Comparison of ENCODE assay signal across 1 cellular context in the genomic region with DNA sequence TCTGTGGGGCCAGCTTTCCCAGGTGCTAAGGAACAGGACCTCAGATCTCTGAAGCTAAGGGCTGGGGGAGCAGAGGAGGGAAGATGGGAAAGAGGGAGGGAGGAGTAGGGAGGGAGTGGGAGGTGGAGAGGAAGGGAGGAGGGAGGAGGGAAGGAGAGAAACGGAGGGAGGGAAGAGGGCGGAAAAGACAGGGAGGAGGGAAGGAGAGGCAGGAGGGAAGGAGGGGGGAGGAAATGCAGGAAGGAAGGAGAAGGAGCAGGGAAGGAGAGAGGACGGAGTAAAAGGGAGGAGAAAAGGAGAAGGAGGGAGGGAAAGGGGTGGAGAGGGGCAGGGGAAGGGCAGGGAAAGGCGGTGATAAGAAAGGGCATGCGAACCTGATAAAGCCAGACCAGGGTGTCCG.
TF ChIP-seq lines count a peak whose summit lies in the region.

No MANE protein-coding gene starts in this region.

TF ChIP-seq in endothelial cell of umbilical vein, 7 proteins besides CTCF, POLR2A, EP300 and RAD21 (continued from another document):
- TF ChIP-seq, protein P1, sequence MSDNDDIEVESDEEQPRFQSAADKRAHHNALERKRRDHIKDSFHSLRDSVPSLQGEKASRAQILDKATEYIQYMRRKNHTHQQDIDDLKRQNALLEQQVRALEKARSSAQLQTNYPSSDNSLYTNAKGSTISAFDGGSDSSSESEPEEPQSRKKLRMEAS (IDR thresholded peaks at IDR 0.05; ENCODE audit: insufficient read depth, insufficient read length), result no peak
- no peak for TF ChIP-seq JUN (IDR thresholded peaks at IDR 0.05; ENCODE audit: borderline replicate concordance, insufficient read depth, insufficient read length, low read depth)
- TF ChIP-seq POLR2AphosphoS5 (IDR thresholded peaks at IDR 0.05; ENCODE audit: insufficient read depth, low read depth, low read length), result no peak
